ENCODE assay signal across 2 cellular contexts in genomic region chr1:109091196-109092193, GRCh38.
TF ChIP-seq lines count a peak whose summit lies in the region.

No MANE protein-coding gene starts in this region.

TF ChIP-seq in WTC11, 78 proteins besides CTCF, POLR2A, EP300 and RAD21:
- TF ChIP-seq NFATC4 (CRISPR knock-in tag; IDR thresholded peaks at IDR 0.05) (no peak), KAT7 (CRISPR knock-in tag; IDR thresholded peaks at IDR 0.05; ENCODE audit: borderline replicate concordance) (no peak)

TF ChIP-seq in HepG2, 621 proteins besides CTCF, POLR2A, EP300 and RAD21:
- TF ChIP-seq ZNF816 (CRISPR knock-in tag; IDR thresholded peaks at IDR 0.05; ENCODE audit: borderline replicate concordance) (0 out of 2 replicates have a peak, but pooled peaks have one; percentile 48), RFX3 (CRISPR knock-in tag; IDR thresholded peaks at IDR 0.05) (no peak), HES4 (CRISPR knock-in tag; IDR thresholded peaks at IDR 0.05; ENCODE audit: borderline replicate concordance) (no peak), DNMT1 (CRISPR knock-in tag; IDR thresholded peaks at IDR 0.05) (no peak), ZNF850 (CRISPR knock-in tag; conservative IDR thresholded peaks at IDR 0.05) (0 out of 2 replicates have a peak, but pooled peaks have one; percentile 68), MBNL3 (CRISPR knock-in tag; conservative IDR thresholded peaks at IDR 0.05) (no peak), ZFP82 (CRISPR knock-in tag; IDR thresholded peaks at IDR 0.05; ENCODE audit: borderline replicate concordance) (0 out of 2 replicates have a peak, but pooled peaks have one; percentile 22), HOXA3 (CRISPR knock-in tag; IDR thresholded peaks at IDR 0.05) (no peak), KDM3A (CRISPR knock-in tag; IDR thresholded peaks at IDR 0.05; ENCODE audit: low read depth) (no peak), ZFX (CRISPR knock-in tag; IDR thresholded peaks at IDR 0.05; ENCODE audit: low read depth) (no peak), ZNF775 (CRISPR knock-in tag; IDR thresholded peaks at IDR 0.05; ENCODE audit: borderline replicate concordance) (no peak), SIN3A (IDR thresholded peaks at IDR 0.05; ENCODE audit: borderline replicate concordance, low read depth, low read length) (peak; percentile 1; the same call in 1 of the 2 replicates), TBX3 (IDR thresholded peaks at IDR 0.05; ENCODE audit: borderline replicate concordance) (no peak), TFE3 (CRISPR knock-in tag; IDR thresholded peaks at IDR 0.05) (no peak), RXRA (CRISPR knock-in tag; IDR thresholded peaks at IDR 0.05) (no peak), ZNF441 (CRISPR knock-in tag; IDR thresholded peaks at IDR 0.05; ENCODE audit: borderline replicate concordance) (0 out of 2 replicates have a peak, but pooled peaks have one; percentile 18), SKI (IDR thresholded peaks at IDR 0.05; ENCODE audit: partially characterized antibody) (no peak), PLSCR1 (CRISPR knock-in tag; IDR thresholded peaks at IDR 0.05; ENCODE audit: borderline replicate concordance) (no peak), CREB1 (IDR thresholded peaks at IDR 0.05) (no peak), CREB1 (CRISPR knock-in tag; IDR thresholded peaks at IDR 0.05) (no peak), FOXP4 (CRISPR knock-in tag; IDR thresholded peaks at IDR 0.05) (no peak), ZNF615 (CRISPR knock-in tag; IDR thresholded peaks at IDR 0.05; ENCODE audit: borderline replicate concordance) (no peak), ZNF18 (CRISPR knock-in tag; IDR thresholded peaks at IDR 0.05; ENCODE audit: insufficient replicate concordance) (no peak), ELF3 (CRISPR knock-in tag; IDR thresholded peaks at IDR 0.05) (peak; percentile 49; the same call in 1 of the 2 replicates), KDM5A (IDR thresholded peaks at IDR 0.05; ENCODE audit: borderline replicate concordance, low read length) (peak; percentile 4; the same call in 1 of the 2 replicates), GZF1 (CRISPR knock-in tag; IDR thresholded peaks at IDR 0.05) (no peak), ARID3A (IDR thresholded peaks at IDR 0.05; ENCODE audit: low read depth, low read length) (no peak), NR1H2 (CRISPR knock-in tag; IDR thresholded peaks at IDR 0.05; ENCODE audit: borderline replicate concordance, low read depth) (no peak), FOSL1 (CRISPR knock-in tag; IDR thresholded peaks at IDR 0.05; ENCODE audit: borderline replicate concordance) (no peak), CC2D1A (CRISPR knock-in tag; IDR thresholded peaks at IDR 0.05) (no peak), ZNF609 (CRISPR knock-in tag; IDR thresholded peaks at IDR 0.05; ENCODE audit: borderline replicate concordance) (no peak), ZBTB38 (CRISPR knock-in tag; IDR thresholded peaks at IDR 0.05) (no peak), ZNF12 (CRISPR knock-in tag; IDR thresholded peaks at IDR 0.05) (no peak), ZNF275 (CRISPR knock-in tag; IDR thresholded peaks at IDR 0.05; ENCODE audit: borderline replicate concordance) (no peak), HNF1B (CRISPR knock-in tag; IDR thresholded peaks at IDR 0.05) (no peak), SCMH1 (CRISPR knock-in tag; IDR thresholded peaks at IDR 0.05; ENCODE audit: borderline replicate concordance) (no peak), NFATC3 (CRISPR knock-in tag; IDR thresholded peaks at IDR 0.05) (no peak)
